ENCODE assay signal across 27 cellular contexts in genomic region chr15:69460481-69460880, GRCh38. TPM values are rescaled to one million over a fixed set of nuclear protein-coding genes. Genes with fewer than 3 reads are reported as not detected.
DNase-seq lines count a peak whose midpoint lies in the region; ATAC-seq, FAIRE-seq and TF ChIP-seq lines count a peak whose summit lies in the region.
"Had no signal": no experiment of that assay in that cellular context is flagged by ENCODE, and none has a peak within 500 bp of the region (broad histone marks: within the 10 kb centered on the region; RNA-seq: fewer than 3 reads in every experiment).

No MANE protein-coding gene starts in this region.

- peak overlapping the region in 2 of 3 donors; percentile 16 to 48 for H3K27ac Mint-ChIP-seq in IgD-negative memory B cell
- peak overlapping the region; percentile 5 for H3K27ac Mint-ChIP-seq in chondrocyte (ENCODE audit: unreplicated experiment)
- peak overlapping the region in 1 of 9 donors; percentile 25 for H3K27ac Mint-ChIP-seq in naive thymus-derived CD4-positive, alpha-beta T cell

- 29% methylated on average over 1 of the region's 1 CpG for WGBS in HepG2 (ENCODE audit: low lambda C conversion rate)
- whole genome bisulfite sequencing in right lobe of liver (ENCODE audit: insufficient coverage, low coverage, low lambda C conversion rate, missing lambda C conversion rate), result 30% methylated on average over 1 of the region's 1 CpG

- H3K9me3 ChIP-seq in HepG2 (ENCODE audit: low read length) (no peaks in the 10 kb centered on the region), right lobe of liver (no peaks in the 10 kb centered on the region), upper lobe of right lung (no peaks in the 10 kb centered on the region)
- no peaks in the 10 kb centered on the region for H3K9me3 ChIP-seq in naive thymus-derived CD4-positive, alpha-beta T cell (ENCODE audit: control insufficient read depth in 2 of 3, low read length in 3 of 3)
- H3K9me3 ChIP-seq: A549, SJSA1 had no signal

- ATAC-seq in HepG2 (no peak), right lobe of liver (no peak), upper lobe of right lung (no peak)
- ATAC-seq in naive thymus-derived CD4-positive, alpha-beta T cell, result no peak
- ATAC-seq: A549, HCT116, K562, PC-3 had no signal

- H3K9me3 Mint-ChIP-seq in IgD-negative memory B cell (no peaks in the 10 kb centered on the region), chondrocyte (ENCODE audit: low read depth) (no peaks in the 10 kb centered on the region)
- no peaks in the 10 kb centered on the region for H3K9me3 Mint-ChIP-seq in naive thymus-derived CD4-positive, alpha-beta T cell
- H3K9me3 Mint-ChIP-seq: CD8-positive, alpha-beta memory T cell had no signal

- no peak overlapping the region for H2AFZ ChIP-seq in HepG2 (ENCODE audit: low read length)

- H3K27me3 Mint-ChIP-seq in IgD-negative memory B cell, result peaks cover 2% of the 10 kb centered on the region
- H3K27me3 Mint-ChIP-seq in chondrocyte (ENCODE audit: low read depth), result no peaks in the 10 kb centered on the region
- H3K27me3 Mint-ChIP-seq in naive thymus-derived CD4-positive, alpha-beta T cell, result peaks cover 0 to 7% (median 0%) of the 10 kb centered on the region in 5 donors

- H3K4me3 Mint-ChIP-seq in IgD-negative memory B cell (peak overlapping the region in 2 of 4 donors; percentile 17 to 60), chondrocyte (ENCODE audit: unreplicated experiment) (no peak overlapping the region)
- H3K4me3 Mint-ChIP-seq in naive thymus-derived CD4-positive, alpha-beta T cell, result peak overlapping the region in 4 of 10 donors; percentile 29 to 93 (median 77)

- CTCF ChIA-PET in HepG2 (lab: Yijun Ruan, JAX; ENCODE audit: low intra/inter-chr PET ratio, low total read pairs), result no interaction called here
- CTCF ChIA-PET in naive thymus-derived CD4-positive, alpha-beta T cell (lab: Charles Lee), result no interaction called here

- H3K27me3 ChIP-seq in HepG2 (ENCODE audit: control insufficient read depth in 1 of 2, insufficient read depth in 2 of 2, low read length in 2 of 2), result no peaks in the 10 kb centered on the region
- no peaks in the 10 kb centered on the region for H3K27me3 ChIP-seq in right lobe of liver
- no peaks in the 10 kb centered on the region for H3K27me3 ChIP-seq in naive thymus-derived CD4-positive, alpha-beta T cell (ENCODE audit: control insufficient read depth in 2 of 2, insufficient read depth in 2 of 2, low read length in 2 of 2)
- no peaks in the 10 kb centered on the region for H3K27me3 ChIP-seq in upper lobe of right lung
- H3K27me3 ChIP-seq: SJSA1 had no signal

- H3K4me1 Mint-ChIP-seq in IgD-negative memory B cell, result peaks cover 11 to 16% (median 14%) of the 10 kb centered on the region in 3 donors
- peaks cover 42% of the 10 kb centered on the region for H3K4me1 Mint-ChIP-seq in chondrocyte (ENCODE audit: low read depth)
- peaks cover 15 to 62% (median 45%) of the 10 kb centered on the region in 7 donors for H3K4me1 Mint-ChIP-seq in naive thymus-derived CD4-positive, alpha-beta T cell

- TF ChIP-seq POLR2A in HepG2 (IDR thresholded peaks at IDR 0.05; ENCODE audit: insufficient read depth in 1 of 2, low read depth in 2 of 2, low read length in 2 of 2), result no peak
- TF ChIP-seq POLR2A in right lobe of liver (IDR thresholded peaks at IDR 0.05), result no peak

- TF ChIP-seq CTCF in HepG2 (CRISPR knock-in tag; IDR thresholded peaks at IDR 0.05) (no peak), right lobe of liver (IDR thresholded peaks at IDR 0.05) (no peak), chondrocyte (IDR thresholded peaks at IDR 0.05) (no peak), upper lobe of right lung (IDR thresholded peaks at IDR 0.05) (no peak)

- in situ Hi-C loops in HepG2 (cut with HindIII; ENCODE audit: extremely low pct_ligation_motif_present, low pct_unique_long_range_greater_than_20kb), result loop anchor here (25.0 kb wide), 2 partner anchors 627 to 648 kb away; partner anchors contain the start of genes ANP32A and TLE3

- peaks cover 3% of the 10 kb centered on the region for H3K79me2 ChIP-seq in HepG2 (ENCODE audit: insufficient read depth, low read length)

- POLR2A ChIA-PET in HepG2 (lab: Yijun Ruan, JAX), result interaction anchor here (4.0 kb wide), 1 partner anchor 8 kb away, joined by 149 read pairs; the partner anchor contains the start of gene RPLP1
- POLR2A ChIA-PET in naive thymus-derived CD4-positive, alpha-beta T cell (lab: Charles Lee), result interaction anchor here (0.8 to 3.8 kb wide), 2 partner anchors 8 to 638 kb away, joined by 4 to 138 read pairs; partner anchors contain the start of genes RPLP1 and TLE3

- H3K9ac ChIP-seq in HepG2 (ENCODE audit: insufficient read depth, low read depth, low read length), result no peak overlapping the region

- intact Hi-C loops in HepG2 (cut with micrococcal nuclease; ENCODE audit: unreplicated experiment) (loop anchor here (5.0 kb wide), 1 partner anchor 132 kb away; no protein-coding TSS in a partner anchor), right lobe of liver (cut with DNase I) (no loop called here), upper lobe of right lung (cut with DNase I) (no loop called here)
- intact Hi-C loops in naive thymus-derived CD4-positive, alpha-beta T cell (cut with micrococcal nuclease), result loop anchor here in 1 of 2 donors (5.0 kb wide), 1 partner anchor 403 kb away; no protein-coding TSS in a partner anchor

- H3K36me3 ChIP-seq in HepG2 (replicated peaks in 1 of 2; ENCODE audit: control insufficient read depth in 1 of 2, insufficient read depth in 2 of 2, low read length in 2 of 2) (peaks cover 3 to 14% of the 10 kb centered on the region in 2 experiments; a peak in 4 of 5 replicates), right lobe of liver (peaks cover 0 to 20% (median 10%) of the 10 kb centered on the region in 4 donors), upper lobe of right lung (peaks cover 21% of the 10 kb centered on the region)
- H3K36me3 ChIP-seq in naive thymus-derived CD4-positive, alpha-beta T cell (ENCODE audit: control insufficient read depth in 2 of 3, insufficient read depth in 3 of 3, low read length in 3 of 3), result peaks cover 0 to 18% (median 0%) of the 10 kb centered on the region in 3 experiments

- peaks cover 12% of the 10 kb centered on the region for H4K20me1 ChIP-seq in HepG2 (ENCODE audit: insufficient read depth, low read length)

- no TSS peak for BruUV-seq in HepG2 (replicated peaks; lab: Mats Ljungman, UMichigan)

- H3K4me1 ChIP-seq in HepG2 (ENCODE audit: insufficient read depth, low read length) (peaks cover 40% of the 10 kb centered on the region), right lobe of liver (no peaks in the 10 kb centered on the region), upper lobe of right lung (peaks cover 15% of the 10 kb centered on the region)
- H3K4me1 ChIP-seq in naive thymus-derived CD4-positive, alpha-beta T cell (ENCODE audit: control insufficient read depth in 2 of 2, insufficient read depth in 2 of 2, low read length in 2 of 2), result peaks cover 8 to 10% of the 10 kb centered on the region in 2 donors

- no peak for TF ChIP-seq EP300 in HepG2 (IDR thresholded peaks at IDR 0.05; ENCODE audit: low read depth in 2 of 2, low read length in 2 of 2)
- TF ChIP-seq EP300 in HepG2 (CRISPR knock-in tag; IDR thresholded peaks at IDR 0.05; ENCODE audit: borderline replicate concordance), result no peak

- H3K4me2 ChIP-seq in HepG2 (ENCODE audit: low read depth, low read length), result no peak overlapping the region
- H3K4me2 ChIP-seq: A549 had no signal

- H3K4me3 ChIP-seq in HepG2 (replicated peaks in 1 of 3; ENCODE audit: insufficient read depth in 1 of 3, low read depth in 2 of 3, low read length in 3 of 3), result no peak overlapping the region
- H3K4me3 ChIP-seq in right lobe of liver, result no peak overlapping the region
- no peak overlapping the region for H3K4me3 ChIP-seq in naive thymus-derived CD4-positive, alpha-beta T cell (ENCODE audit: low read length)
- no peak overlapping the region for H3K4me3 ChIP-seq in upper lobe of right lung
- H3K4me3 ChIP-seq: A549, K562, SJSA1 had no signal

- peaks cover 3% of the 10 kb centered on the region for H3K36me3 Mint-ChIP-seq in IgD-negative memory B cell
- H3K36me3 Mint-ChIP-seq in chondrocyte (ENCODE audit: low read depth), result peaks cover 7% of the 10 kb centered on the region
- peaks cover 0 to 17% (median 13%) of the 10 kb centered on the region in 5 donors for H3K36me3 Mint-ChIP-seq in naive thymus-derived CD4-positive, alpha-beta T cell

- peak; percentile 43 for FAIRE-seq in HepG2 (lab: Jason Lieb, UNC)
- FAIRE-seq: A549, GM12892, H1, K562 had no signal

- DNase-seq in HepG2 (ENCODE audit: low spot score) (no peak), right lobe of liver (no peak), chondrocyte (ENCODE audit: low spot score) (no peak), NCI-H82 (lab: John Stamatoyannopoulos, UW) (no peak), SKM-1 treated with dmso at 0.1 percent for 144 hours (lab: John Stamatoyannopoulos, UW; ENCODE audit: unreplicated experiment) (no peak), upper lobe of right lung (no peak)
- DNase-seq in naive thymus-derived CD4-positive, alpha-beta T cell, result no peak
- DNase-seq: C1 segment of cervical spinal cord; CD8-positive, alpha-beta memory T cell; DMS153; DND-41; Kasumi-1; NCI-H1092 treated with DMSO at 0.1 percent for 48 hours; NCI-H1436; NCI-H187; NCI-H2081 treated with DMSO at 0.1 percent for 48 hours; NCI-H446; NCI-H526; PC-3; RPMI8226 had no signal

- no peak overlapping the region for H3K27ac ChIP-seq in HepG2 (ENCODE audit: extremely low read length, insufficient read depth, low read length)
- H3K27ac ChIP-seq in right lobe of liver, result no peak overlapping the region
- H3K27ac ChIP-seq in naive thymus-derived CD4-positive, alpha-beta T cell (ENCODE audit: low read depth, low read length), result peak overlapping the region; percentile 3
- H3K27ac ChIP-seq in upper lobe of right lung, result no peak overlapping the region
- H3K27ac ChIP-seq: A549, SJSA1 had no signal

- TF ChIP-seq RAD21 in HepG2 (CRISPR knock-in tag; IDR thresholded peaks at IDR 0.05), result no peak

RNA-seq across cellular contexts. Expression of gene RPLP1, which starts 7.9 kb away (rescaled TPM):
- total RNA-seq in HepG2 (2016; rRNA removed; fragmentation: Illumina TruSeq; extraction: Trizol), result 797 and 817 TPM in 2 replicates
- 2,715 and 2,875 TPM in 2 replicates for total RNA-seq in HepG2 (2016; cell fraction: cytosol; rRNA removed; fragmentation: Illumina TruSeq; extraction: Trizol; ENCODE audit: low read depth)
- 770 and 847 TPM in 2 replicates for total RNA-seq in HepG2 (2016; cell fraction: insoluble cytoplasmic fraction; rRNA removed; fragmentation: Illumina TruSeq; extraction: Trizol)
- total RNA-seq in HepG2 (2016; cell fraction: membrane; rRNA removed; fragmentation: Illumina TruSeq; extraction: Trizol), result 2,691 and 2,904 TPM in 2 replicates
- 376 and 425 TPM in 2 replicates for total RNA-seq in HepG2 (2016; cell fraction: nucleus; rRNA removed; fragmentation: Illumina TruSeq; extraction: Trizol)
- 929 and 1,118 TPM in 2 replicates for polyA plus RNA-seq in HepG2 (2011; rRNA removed)
- 1,248 and 1,609 TPM in 2 replicates for polyA plus RNA-seq in HepG2 (2011; cell fraction: cytosol; rRNA removed)
- polyA plus RNA-seq in HepG2 (2011; cell fraction: nucleus; rRNA removed), result 481 and 511 TPM in 2 replicates
- 1,800 and 1,929 TPM in 2 replicates for polyA plus RNA-seq in HepG2 (2012)
- polyA plus RNA-seq in HepG2 (2016; cell fraction: cytosol; fragmentation: Illumina TruSeq; extraction: Trizol; ENCODE audit: low read depth), result 7,466 and 8,712 TPM in 2 replicates
- 1,627 and 1,657 TPM in 2 replicates for polyA plus RNA-seq in HepG2 (2016; cell fraction: insoluble cytoplasmic fraction; fragmentation: Illumina TruSeq; extraction: Trizol; ENCODE audit: low read depth)
- 6,180 and 6,214 TPM in 2 replicates for polyA plus RNA-seq in HepG2 (2016; cell fraction: membrane; fragmentation: Illumina TruSeq; extraction: Trizol; ENCODE audit: low read depth)
- polyA plus RNA-seq in HepG2 (2016; cell fraction: nucleus; fragmentation: Illumina TruSeq; extraction: Trizol; ENCODE audit: insufficient read depth, low read depth), result 1,328 and 1,370 TPM in 2 replicates
- polyA minus RNA-seq in HepG2 (2011; rRNA and poly(A)+ RNA removed; ENCODE audit: low replicate concordance), result 1,160 and 1,197 TPM in 2 replicates
- 1,916 and 2,042 TPM in 2 replicates for polyA minus RNA-seq in HepG2 (2011; cell fraction: cytosol; rRNA and poly(A)+ RNA removed)
- polyA minus RNA-seq in HepG2 (2011; cell fraction: nucleus; rRNA and poly(A)+ RNA removed), result 190 and 217 TPM in 2 replicates
- 100 to 1,000 TPM; 164 to 536 (median 471) TPM for total RNA-seq in right lobe of liver
- 3,528 TPM for polyA plus RNA-seq in IgD-negative memory B cell
- total RNA-seq in chondrocyte, result 1,418 to 1,674 TPM (median 1,473 TPM) in 3 replicates
- total RNA-seq in naive thymus-derived CD4-positive, alpha-beta T cell, result 1,000 to 10,000 TPM; 1,719 to 2,941 (median 2,467) TPM
- 1,000 to 10,000 TPM; 2,508 to 3,527 TPM for polyA plus RNA-seq in naive thymus-derived CD4-positive, alpha-beta T cell
- 1,255 TPM for total RNA-seq in upper lobe of right lung

RNA-seq across cellular contexts. Expression of gene KIF23, which starts 46.3 kb away (rescaled TPM):
- total RNA-seq in HepG2 (2016; rRNA removed; fragmentation: Illumina TruSeq; extraction: Trizol), result 38.1 and 51.2 TPM in 2 replicates
- 25.1 and 27.8 TPM in 2 replicates for total RNA-seq in HepG2 (2016; cell fraction: cytosol; rRNA removed; fragmentation: Illumina TruSeq; extraction: Trizol; ENCODE audit: low read depth)
- 36.6 and 47.8 TPM in 2 replicates for total RNA-seq in HepG2 (2016; cell fraction: insoluble cytoplasmic fraction; rRNA removed; fragmentation: Illumina TruSeq; extraction: Trizol)
- 11.1 and 11.6 TPM in 2 replicates for total RNA-seq in HepG2 (2016; cell fraction: membrane; rRNA removed; fragmentation: Illumina TruSeq; extraction: Trizol)
- 35.8 and 39.8 TPM in 2 replicates for total RNA-seq in HepG2 (2016; cell fraction: nucleus; rRNA removed; fragmentation: Illumina TruSeq; extraction: Trizol)
- 8.4 and 11.3 TPM in 2 replicates for polyA plus RNA-seq in HepG2 (2011; rRNA removed)
- polyA plus RNA-seq in HepG2 (2011; cell fraction: cytosol; rRNA removed), result 3.8 and 5.7 TPM in 2 replicates
- polyA plus RNA-seq in HepG2 (2011; cell fraction: nucleus; rRNA removed), result 18.6 and 25.3 TPM in 2 replicates
- polyA plus RNA-seq in HepG2 (2012), result 6.7 and 12.1 TPM in 2 replicates
- polyA plus RNA-seq in HepG2 (2016; cell fraction: cytosol; fragmentation: Illumina TruSeq; extraction: Trizol; ENCODE audit: low read depth), result 1.1 and 1.3 TPM in 2 replicates
- 41.4 and 46.9 TPM in 2 replicates for polyA plus RNA-seq in HepG2 (2016; cell fraction: insoluble cytoplasmic fraction; fragmentation: Illumina TruSeq; extraction: Trizol; ENCODE audit: low read depth)
- polyA plus RNA-seq in HepG2 (2016; cell fraction: membrane; fragmentation: Illumina TruSeq; extraction: Trizol; ENCODE audit: low read depth), result 2.8 and 3.7 TPM in 2 replicates
- polyA plus RNA-seq in HepG2 (2016; cell fraction: nucleus; fragmentation: Illumina TruSeq; extraction: Trizol; ENCODE audit: insufficient read depth, low read depth), result 51.9 and 52.6 TPM in 2 replicates
- 9.4 and 66.2 TPM in 2 replicates for polyA minus RNA-seq in HepG2 (2011; rRNA and poly(A)+ RNA removed; ENCODE audit: low replicate concordance)
- 5.4 and 6.8 TPM in 2 replicates for polyA minus RNA-seq in HepG2 (2011; cell fraction: cytosol; rRNA and poly(A)+ RNA removed)
- polyA minus RNA-seq in HepG2 (2011; cell fraction: nucleus; rRNA and poly(A)+ RNA removed), result 19.5 and 25.9 TPM in 2 replicates
- 1 to 10 TPM in 4 of 6 experiments, under 1 TPM in 2; 0.09 to 2.2 (median 1.2) TPM for total RNA-seq in right lobe of liver
- 1.0 TPM for polyA plus RNA-seq in IgD-negative memory B cell
- 13.5 to 20.4 TPM (median 14.8 TPM) in 3 replicates for total RNA-seq in chondrocyte
- total RNA-seq in naive thymus-derived CD4-positive, alpha-beta T cell, result 10 to 100 TPM in 1 of 5 experiments, 1 to 10 TPM in 1, under 1 TPM in 2, not detected in 1; 0.30 to 39.4 (median 0.72) TPM
- not detected for polyA plus RNA-seq in naive thymus-derived CD4-positive, alpha-beta T cell
- 2.7 TPM for total RNA-seq in upper lobe of right lung
